22 cellular contexts compared by ENCODE assay signal in genomic region chr3:153944084-153944483, GRCh38.
DNase-seq lines count a peak whose midpoint lies in the region; ATAC-seq, FAIRE-seq and TF ChIP-seq lines count a peak whose summit lies in the region.
"Had no signal": no experiment of that assay in that cellular context is flagged by ENCODE, and none has a peak within 500 bp of the region (broad histone marks: within the 10 kb centered on the region; RNA-seq: fewer than 3 reads in every experiment).

No MANE protein-coding gene starts in this region.

- no peak overlapping the region for H2AFZ ChIP-seq in HepG2 (ENCODE audit: low read length)
- H2AFZ ChIP-seq: GM23248 had no signal

- CTCF ChIA-PET in HepG2 (lab: Yijun Ruan, JAX; ENCODE audit: low intra/inter-chr PET ratio, low total read pairs): no interaction called here

- TF ChIP-seq CTCF in HepG2 (CRISPR knock-in tag; IDR thresholded peaks at IDR 0.05) (no peak), right lobe of liver (IDR thresholded peaks at IDR 0.05) (no peak), fibroblast of mammary gland (conservative IDR thresholded peaks at IDR 0.05; ENCODE audit: control insufficient read depth, insufficient read depth, low read depth, low read length) (no peak), omental fat pad (IDR thresholded peaks at IDR 0.05) (no peak)

- H3K9ac ChIP-seq in HepG2 (ENCODE audit: insufficient read depth, low read depth, low read length): no peak overlapping the region
- H3K9ac ChIP-seq: BLaER1, GM23248 had no signal

- no peaks in the 10 kb centered on the region for H4K20me1 ChIP-seq in HepG2 (ENCODE audit: insufficient read depth, low read length)
- H4K20me1 ChIP-seq: BLaER1 had no signal

- DNase-seq in HepG2 (ENCODE audit: low spot score) (no peak), right lobe of liver (no peak), fibroblast of mammary gland (ENCODE audit: low read depth) (peak; percentile 19), omental fat pad (ENCODE audit: low spot score) (no peak), NCI-H146 treated with DMSO at 0.1 percent for 48 hours (lab: John Stamatoyannopoulos, UW; ENCODE audit: unreplicated experiment) (no peak)
- DNase-seq: Caco-2; CD4-positive, CD25-positive, alpha-beta regulatory T cell; CD8-positive, alpha-beta T cell; DMS153; DND-41; GM23248; H7; HCEC 1CT had no signal

- H3K36me3 ChIP-seq in HepG2 (replicated peaks in 1 of 2; ENCODE audit: control insufficient read depth in 1 of 2, insufficient read depth in 2 of 2, low read length in 2 of 2) (no peaks in the 10 kb centered on the region), right lobe of liver (no peaks in the 10 kb centered on the region)
- H3K36me3 ChIP-seq: BLaER1 had no signal

- H3K4me2 ChIP-seq in HepG2 (ENCODE audit: low read depth, low read length): no peak overlapping the region
- H3K4me2 ChIP-seq: BLaER1 had no signal

- H3K27ac ChIP-seq in HepG2 (ENCODE audit: extremely low read length, insufficient read depth, low read length) (no peak overlapping the region), right lobe of liver (no peak overlapping the region)
- H3K27ac ChIP-seq: 22Rv1, BLaER1, C4-2B, GM23248 had no signal

- no peaks in the 10 kb centered on the region for H3K79me2 ChIP-seq in HepG2 (ENCODE audit: insufficient read depth, low read length)

- H3K4me1 ChIP-seq in HepG2 (ENCODE audit: insufficient read depth, low read length) (no peaks in the 10 kb centered on the region), right lobe of liver (no peaks in the 10 kb centered on the region)
- H3K4me1 ChIP-seq: BLaER1, Caco-2 had no signal

- no peak for TF ChIP-seq EP300 in HepG2 (IDR thresholded peaks at IDR 0.05; ENCODE audit: low read depth in 2 of 2, low read length in 2 of 2)
- TF ChIP-seq EP300 in HepG2 (CRISPR knock-in tag; IDR thresholded peaks at IDR 0.05; ENCODE audit: borderline replicate concordance): no peak

- H3K4me3 ChIP-seq in HepG2 (replicated peaks in 1 of 3; ENCODE audit: insufficient read depth in 1 of 3, low read depth in 2 of 3, low read length in 3 of 3): no peak overlapping the region
- no peak overlapping the region for H3K4me3 ChIP-seq in right lobe of liver
- no peak overlapping the region for H3K4me3 ChIP-seq in fibroblast of mammary gland (ENCODE audit: control insufficient read depth, low read depth, low read length)
- H3K4me3 ChIP-seq: BLaER1, GM23248 had no signal

- ATAC-seq in HepG2: no peak
- no peak for ATAC-seq in right lobe of liver
- peak; percentile 51 for ATAC-seq in omental fat pad (ENCODE audit: low FRiP score)
- no peak for ATAC-seq in GM18870 (IDR thresholded peaks at IDR 0.05; ENCODE audit: unreplicated experiment)
- ATAC-seq: CD8-positive, alpha-beta T cell had no signal

- POLR2A ChIA-PET in HepG2 (lab: Yijun Ruan, JAX): no interaction called here

- intact Hi-C loops in HepG2 (cut with micrococcal nuclease; ENCODE audit: unreplicated experiment) (no loop called here), right lobe of liver (cut with DNase I) (no loop called here)

- H3K27me3 ChIP-seq in HepG2 (ENCODE audit: control insufficient read depth in 1 of 2, insufficient read depth in 2 of 2, low read length in 2 of 2) (no peaks in the 10 kb centered on the region; a peak in 1 of 5 replicates), right lobe of liver (no peaks in the 10 kb centered on the region)
- H3K27me3 ChIP-seq: BLaER1 had no signal

- BruUV-seq in HepG2 (replicated peaks; lab: Mats Ljungman, UMichigan): no TSS peak

- H3K9me3 ChIP-seq in HepG2 (ENCODE audit: low read length): no peaks in the 10 kb centered on the region
- H3K9me3 ChIP-seq in right lobe of liver: no peaks in the 10 kb centered on the region
- H3K9me3 ChIP-seq: Caco-2 had no signal

- 0% methylated on average over 2 of the region's 2 CpGs for WGBS in HepG2 (ENCODE audit: low lambda C conversion rate)
- WGBS in right lobe of liver (ENCODE audit: insufficient coverage, low coverage, low lambda C conversion rate, missing lambda C conversion rate): 31% methylated on average over 2 of the region's 2 CpGs

- in situ Hi-C loops in HepG2 (cut with HindIII; ENCODE audit: extremely low pct_ligation_motif_present, low pct_unique_long_range_greater_than_20kb): no loop called here

- TF ChIP-seq POLR2A in HepG2 (IDR thresholded peaks at IDR 0.05; ENCODE audit: insufficient read depth in 1 of 2, low read depth in 2 of 2, low read length in 2 of 2): no peak
- TF ChIP-seq POLR2A in right lobe of liver (IDR thresholded peaks at IDR 0.05): no peak

- no peak for TF ChIP-seq RAD21 in HepG2 (CRISPR knock-in tag; IDR thresholded peaks at IDR 0.05)

- no peak for FAIRE-seq in HepG2 (lab: Jason Lieb, UNC)
- FAIRE-seq: A204.1, G401.6, GM12892, GM19239, H1 had no signal

TF ChIP-seq in HepG2, 621 proteins besides CTCF, POLR2A, EP300 and RAD21:
- TF ChIP-seq MNT (IDR thresholded peaks at IDR 0.05) (peak; percentile 88), NFKBIZ (CRISPR knock-in tag; IDR thresholded peaks at IDR 0.05) (no peak)
